9 cellular contexts compared by ENCODE assay signal in the genomic region with DNA sequence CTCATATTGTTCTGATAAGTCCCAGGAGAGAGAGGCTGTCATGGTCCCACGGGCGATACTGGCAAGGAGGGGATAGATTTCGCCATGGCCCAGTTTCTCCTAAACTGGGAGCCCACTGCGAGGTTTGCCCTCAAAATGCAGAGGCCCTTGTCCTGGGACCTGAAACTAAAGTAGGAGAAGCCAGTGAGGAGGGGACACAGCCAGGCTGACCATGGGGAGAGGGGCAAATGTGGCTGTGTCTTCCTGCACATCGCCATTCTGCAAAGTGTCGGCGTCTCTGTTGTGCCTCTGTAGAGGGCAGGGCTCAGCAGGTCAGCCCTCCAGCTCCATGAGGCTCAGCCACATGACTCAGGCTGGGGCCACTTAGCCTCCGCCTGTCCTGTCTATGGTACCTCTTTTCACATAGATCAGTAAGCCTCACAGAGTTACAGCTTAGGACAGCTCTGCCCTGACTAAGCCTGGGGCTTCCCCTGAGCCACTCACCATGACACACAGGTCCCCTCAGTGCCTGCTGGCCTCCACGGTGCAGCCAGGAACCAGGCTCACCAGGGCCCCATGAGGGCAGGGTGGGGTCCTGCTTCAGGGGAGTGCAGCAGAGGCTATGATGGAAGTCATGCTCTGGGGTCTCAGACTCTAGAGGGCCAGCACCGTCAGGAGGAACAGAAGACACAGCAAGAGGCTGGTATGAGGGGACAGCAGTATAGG. TPM values are rescaled to one million over a fixed set of nuclear protein-coding genes. Genes with fewer than 3 reads are reported as not detected.
DNase-seq lines count a peak whose midpoint lies in the region; ATAC-seq and TF ChIP-seq lines count a peak whose summit lies in the region.
"Had no signal": no experiment of that assay in that cellular context is flagged by ENCODE, and none has a peak within 500 bp of the region (broad histone marks: within the 10 kb centered on the region; RNA-seq: fewer than 3 reads in every experiment).

No MANE protein-coding gene starts in this region.

- peak overlapping the region in 5 of 6 donors; percentile 92 to 99 (median 98) for H3K27ac Mint-ChIP-seq in naive B cell

- WGBS in body of pancreas, 2 donors = 88% methylated on average over 8 to 10 of the region's 10 CpGs

- peak; percentile 69 for ATAC-seq in GM18867 (IDR thresholded peaks at IDR 0.05; ENCODE audit: unreplicated experiment)
- ATAC-seq in GM21619 (IDR thresholded peaks at IDR 0.05; ENCODE audit: unreplicated experiment) = peak; percentile 61
- peak; percentile 79 for ATAC-seq in HG03442 (IDR thresholded peaks at IDR 0.05; ENCODE audit: unreplicated experiment)
- peak in 1 of 2 donors; percentile 57 for ATAC-seq in naive B cell (ENCODE audit: low read depth in 2 of 2)
- ATAC-seq in body of pancreas = no peak

- intact Hi-C loops in body of pancreas (cut with DNase I) = no loop called here

- H3K9me3 Mint-ChIP-seq in naive B cell = no peaks in the 10 kb centered on the region

- H3K4me1 ChIP-seq in body of pancreas = no peaks in the 10 kb centered on the region
- H3K4me1 ChIP-seq: testis had no signal

- TF ChIP-seq POLR2A in body of pancreas (IDR thresholded peaks at IDR 0.05) = no peak

- H3K27ac ChIP-seq in body of pancreas = no peak overlapping the region
- H3K27ac ChIP-seq: testis had no signal

- H3K4me3 ChIP-seq in body of pancreas = no peak overlapping the region
- H3K4me3 ChIP-seq: testis had no signal

- H3K4me3 Mint-ChIP-seq in naive B cell = peak overlapping the region in 4 of 8 donors; percentile 62 to 76 (median 70)

- H3K36me3 Mint-ChIP-seq in naive B cell = no peaks in the 10 kb centered on the region

- DNase-seq in naive B cell (peak; percentile 37), NCI-H2107 treated with DMSO at 0.1 percent for 48 hours (lab: John Stamatoyannopoulos, UW; ENCODE audit: unreplicated experiment) (no peak), DMS79 treated with DMSO at 0.1 percent for 48 hours (lab: John Stamatoyannopoulos, UW) (no peak), body of pancreas (no peak)
- DNase-seq: NCI-H1048, testis had no signal

- H3K36me3 ChIP-seq in body of pancreas (replicated peaks in 1 of 2; ENCODE audit: insufficient read depth in 1 of 2, low read depth in 2 of 2) = no peaks in the 10 kb centered on the region

- no peaks in the 10 kb centered on the region for H3K27me3 ChIP-seq in body of pancreas
- H3K27me3 ChIP-seq: testis had no signal

- no peaks in the 10 kb centered on the region for H3K9me3 ChIP-seq in body of pancreas
- H3K9me3 ChIP-seq: testis had no signal

- peaks cover 0 to 27% (median 12%) of the 10 kb centered on the region in 3 donors for H3K4me1 Mint-ChIP-seq in naive B cell

- no peaks in the 10 kb centered on the region for H3K27me3 Mint-ChIP-seq in naive B cell

- no peak for TF ChIP-seq CTCF in body of pancreas (IDR thresholded peaks at IDR 0.05)

RNA-seq across cellular contexts. Expression of a gene that starts 28.6 kb away (rescaled TPM):
- under 1 TPM in 5 of 6 donors, not detected in 1; 0.08 to 0.76 (median 0.28) TPM for polyA plus RNA-seq in naive B cell (ENCODE audit: low read depth in 6 of 6)
- 10 to 100 TPM; 13.2 to 25.1 TPM for total RNA-seq in body of pancreas
